In the genomic region with DNA sequence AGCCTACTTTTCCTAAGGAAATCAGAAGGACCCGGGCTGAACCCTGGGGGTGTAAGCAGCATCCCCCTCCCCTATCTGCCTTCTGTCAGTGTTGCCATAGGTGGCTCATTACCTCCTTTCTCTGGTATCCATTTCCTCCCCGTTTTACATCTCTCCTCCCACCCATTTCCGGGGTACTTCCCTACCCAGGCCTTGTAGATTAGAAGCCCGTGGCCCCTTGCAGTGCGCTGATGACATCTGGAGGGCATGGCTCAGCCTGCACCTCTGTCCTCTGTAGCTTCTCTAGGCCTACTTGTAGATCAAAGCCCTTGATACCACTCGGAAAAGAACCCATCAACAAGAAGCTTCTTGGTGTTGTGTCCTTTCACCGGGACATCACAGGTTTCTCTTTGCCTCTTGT, we compare ENCODE assay signal across 9 cellular contexts.
DNase-seq lines count a peak whose midpoint lies in the region; ATAC-seq and TF ChIP-seq lines count a peak whose summit lies in the region.
"Had no signal": no experiment of that assay in that cellular context is flagged by ENCODE, and none has a peak within 500 bp of the region (broad histone marks: within the 10 kb centered on the region; RNA-seq: fewer than 3 reads in every experiment).

No MANE protein-coding gene starts in this region.

- H3K4me3 ChIP-seq in heart right ventricle (no peak overlapping the region), stomach (no peak overlapping the region)
- H3K4me3 ChIP-seq: vagina had no signal

- intact Hi-C loops in cardiac septum (cut with DNase I), result loop anchor here (10.0 kb wide), 1 partner anchor 174 kb away; no protein-coding TSS in a partner anchor
- intact Hi-C loops in heart right ventricle (cut with DNase I), result loop anchor here in 2 of 10 donors (5.0 to 10.0 kb wide), 3 partner anchors 54 to 182 kb away; no protein-coding TSS in a partner anchor
- intact Hi-C loops in stomach (cut with DNase I; ENCODE audit: low total_unique reads), result no loop called here

- DNase-seq in cardiac septum (ENCODE audit: low spot score), result peak; percentile 50
- no peak for DNase-seq in heart right ventricle
- peak; percentile 57 for DNase-seq in activated naive CD4-positive, alpha-beta T cell treated with Interleukin-2 at 50 U/mL for 16 hours
- peak; percentile 19 for DNase-seq in stimulated activated CD8-positive, alpha-beta memory T cell treated with anti-CD3 and anti-CD28 coated beads, Interleukin-4, amount 100 ng/mL, for 24 hours (ENCODE audit: low read depth)
- no peak for DNase-seq in stomach
- no peak for DNase-seq in GOT3 (lab: John Stamatoyannopoulos, UW)
- DNase-seq in NOMO-1 treated with dmso at 0.1 percent for 144 hours (lab: John Stamatoyannopoulos, UW; ENCODE audit: unreplicated experiment), result no peak

- H3K27me3 ChIP-seq in heart right ventricle (peaks cover 0 to 13% (median 0%) of the 10 kb centered on the region in 7 donors), stomach (no peaks in the 10 kb centered on the region)
- H3K27me3 ChIP-seq: vagina had no signal

- no peak for TF ChIP-seq CTCF in heart right ventricle (IDR thresholded peaks at IDR 0.05)
- TF ChIP-seq CTCF in stomach (IDR thresholded peaks at IDR 0.05), result no peak

- no peak for ATAC-seq in heart right ventricle
- ATAC-seq in HG03565 (IDR thresholded peaks at IDR 0.05; ENCODE audit: unreplicated experiment), result peak; percentile 80

- TF ChIP-seq POLR2A in stomach (IDR thresholded peaks at IDR 0.05), result no peak

- no peaks in the 10 kb centered on the region for H3K36me3 ChIP-seq in heart right ventricle
- H3K36me3 ChIP-seq in stomach, result peaks cover 0 to 8% (median 4%) of the 10 kb centered on the region in 4 donors
- H3K36me3 ChIP-seq: vagina had no signal

- 59 to 71% methylated on average over 7 of the region's 7 CpGs for WGBS in heart right ventricle, 2 donors
- 56 to 74% (median 70%) methylated on average over 2 to 7 of the region's 7 CpGs for WGBS in stomach, 5 donors

- no peak for TF ChIP-seq EP300 in stomach (IDR thresholded peaks at IDR 0.05)

- H3K27ac ChIP-seq in heart right ventricle (no peak overlapping the region), stomach (no peak overlapping the region)
- H3K27ac ChIP-seq: vagina had no signal

- H3K4me1 ChIP-seq in heart right ventricle (peaks cover 0 to 20% (median 8%) of the 10 kb centered on the region in 9 donors), stomach (peaks cover 0 to 45% (median 11%) of the 10 kb centered on the region in 4 donors)

- H3K9me3 ChIP-seq in heart right ventricle, result no peaks in the 10 kb centered on the region
- no peaks in the 10 kb centered on the region for H3K9me3 ChIP-seq in stomach
- H3K9me3 ChIP-seq: vagina had no signal

Comparison
In these comparisons a context has a peak if more than half of its experiments do, and no peak if none do; other contexts are left out.
1. DNase-seq: peak in cardiac septum (single experiment), activated naive CD4-positive, alpha-beta T cell treated with Interleukin-2 at 50 U/mL for 16 hours (single experiment) and stimulated activated CD8-positive, alpha-beta memory T cell treated with anti-CD3 and anti-CD28 coated beads, Interleukin-4, amount 100 ng/mL, for 24 hours (single experiment); none in heart right ventricle (0 of 2), stomach (single experiment), GOT3 (single experiment) and NOMO-1 treated with dmso at 0.1 percent for 144 hours (single experiment).